8 cellular contexts compared by ENCODE assay signal in the genomic region with DNA sequence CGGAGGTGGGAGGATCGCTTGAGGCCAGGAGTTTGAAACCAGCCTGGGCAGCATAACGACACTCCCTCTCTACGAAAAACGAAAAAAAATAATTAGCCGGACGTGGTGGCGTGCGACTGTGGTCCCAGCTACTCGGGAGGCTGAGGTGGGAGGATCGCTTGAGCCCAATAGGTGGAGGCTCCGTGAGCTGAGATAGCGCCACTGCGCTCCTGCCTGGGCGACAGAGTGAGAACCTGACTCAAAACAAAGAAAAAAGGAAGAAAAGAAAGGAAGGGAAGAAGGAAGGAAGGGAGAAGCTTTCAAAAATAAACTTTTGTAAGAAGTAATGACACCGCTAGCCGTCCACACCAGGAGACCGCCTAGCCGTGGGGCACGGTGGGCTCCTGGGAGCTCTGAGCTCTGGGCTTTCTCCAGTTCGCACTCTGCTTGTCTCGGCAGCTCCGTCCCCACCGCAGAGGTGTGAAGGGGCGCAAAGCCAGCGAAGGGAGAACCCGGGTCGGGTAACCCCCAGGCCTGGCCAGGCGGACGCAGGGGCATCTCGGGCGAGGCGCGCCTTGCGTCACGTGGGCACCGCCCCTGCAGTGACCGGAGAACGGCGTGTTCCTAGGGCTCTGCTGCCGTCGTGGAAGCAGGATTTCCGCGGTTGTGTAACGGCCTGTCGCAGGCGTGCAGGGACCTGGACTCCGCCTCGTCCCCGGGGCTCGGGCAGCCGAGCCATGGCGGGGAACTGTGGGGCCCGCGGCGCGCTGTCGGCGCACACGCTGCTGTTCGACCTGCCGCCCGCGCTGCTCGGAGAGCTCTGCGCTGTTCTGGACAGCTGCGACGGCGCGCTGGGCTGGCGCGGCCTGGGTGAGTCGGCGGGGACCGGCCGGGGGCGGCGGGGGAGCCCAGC. TPM values are rescaled to one million over a fixed set of nuclear protein-coding genes. Genes with fewer than 3 reads are reported as not detected.
DNase-seq lines count a peak whose midpoint lies in the region; TF ChIP-seq lines count a peak whose summit lies in the region.

A gene with protein sequence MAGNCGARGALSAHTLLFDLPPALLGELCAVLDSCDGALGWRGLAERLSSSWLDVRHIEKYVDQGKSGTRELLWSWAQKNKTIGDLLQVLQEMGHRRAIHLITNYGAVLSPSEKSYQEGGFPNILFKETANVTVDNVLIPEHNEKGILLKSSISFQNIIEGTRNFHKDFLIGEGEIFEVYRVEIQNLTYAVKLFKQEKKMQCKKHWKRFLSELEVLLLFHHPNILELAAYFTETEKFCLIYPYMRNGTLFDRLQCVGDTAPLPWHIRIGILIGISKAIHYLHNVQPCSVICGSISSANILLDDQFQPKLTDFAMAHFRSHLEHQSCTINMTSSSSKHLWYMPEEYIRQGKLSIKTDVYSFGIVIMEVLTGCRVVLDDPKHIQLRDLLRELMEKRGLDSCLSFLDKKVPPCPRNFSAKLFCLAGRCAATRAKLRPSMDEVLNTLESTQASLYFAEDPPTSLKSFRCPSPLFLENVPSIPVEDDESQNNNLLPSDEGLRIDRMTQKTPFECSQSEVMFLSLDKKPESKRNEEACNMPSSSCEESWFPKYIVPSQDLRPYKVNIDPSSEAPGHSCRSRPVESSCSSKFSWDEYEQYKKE (plus strand): TSS at position 631 of the 892 bp plus-strand sequence. CDS start 86 bp downstream, at position 717.

- H3K27ac ChIP-seq in H9 (ENCODE audit: insufficient read length, low read depth, low read length) (no peak within 1 kb of the TSS), osteoblast (ENCODE audit: low read depth, low read length) (no peak within 1 kb of the TSS)

- H3K79me2 ChIP-seq in H9 (ENCODE audit: insufficient read depth, low read length) (no peaks in the 10 kb centered on the region), osteoblast (ENCODE audit: insufficient read depth, low read length) (no peaks in the 10 kb centered on the region)

- no CpG with 5 or more reads among the region's 78 CpGs for WGBS in H9 (ENCODE audit: extremely low coverage, insufficient read length, low lambda C conversion rate)

- H4K91ac ChIP-seq in H9 (ENCODE audit: insufficient read length, low read depth, low read length): no peak within 1 kb of the TSS

- H3K56ac ChIP-seq in H9 (ENCODE audit: insufficient read length, low read depth, low read length): no peak within 1 kb of the TSS

- no peaks in the 10 kb centered on the region for H4K20me1 ChIP-seq in H9 (ENCODE audit: control insufficient read depth, insufficient read depth, insufficient read length)
- H4K20me1 ChIP-seq in osteoblast (ENCODE audit: insufficient read depth, low read length): no peaks in the 10 kb centered on the region

- H4K8ac ChIP-seq in H9 (replicated peaks; ENCODE audit: insufficient read length, low read depth, low read length): no peak within 1 kb of the TSS

- no peaks in the 10 kb centered on the region for H3K79me1 ChIP-seq in H9 (ENCODE audit: insufficient read depth, low read depth, low read length, poor library complexity, severe bottlenecking)

- H3K36me3 ChIP-seq in osteoblast (ENCODE audit: insufficient read depth, low read length): no peaks in the 10 kb centered on the region

- no peak within 1 kb of the TSS for H3K27ac Mint-ChIP-seq in H9

- no peak within 1 kb of the TSS for H3K4ac ChIP-seq in H9 (ENCODE audit: low read depth, low read length)

- no peak within 1 kb of the TSS for H3K23ac ChIP-seq in H9 (ENCODE audit: insufficient read length, low read depth, low read length)

- no peaks in the 10 kb centered on the region for H3K4me1 Mint-ChIP-seq in H9

- no peak within 1 kb of the TSS for H2BK120ac ChIP-seq in H9 (ENCODE audit: low read depth, low read length, poor library complexity, severe bottlenecking)

- H4K5ac ChIP-seq in H9 (ENCODE audit: insufficient read length, low read depth, low read length): no peak within 1 kb of the TSS

- H3T11ph ChIP-seq in H9 (ENCODE audit: low read length): no peak within 1 kb of the TSS

- H2BK5ac ChIP-seq in H9 (ENCODE audit: insufficient read length, low read length): no peak within 1 kb of the TSS

- H2BK12ac ChIP-seq in H9 (ENCODE audit: insufficient read length, low read depth, low read length): no peak within 1 kb of the TSS

- H3K4me2 ChIP-seq in H9 (ENCODE audit: insufficient read depth, insufficient read length, low read length) (peak within 1 kb of the TSS; percentile 85), osteoblast (ENCODE audit: insufficient read depth, low read length) (peak within 1 kb of the TSS; percentile 81)

- H3K4me3 Mint-ChIP-seq in H9: peak within 1 kb of the TSS; percentile 54 to 75

- peak within 1 kb of the TSS; percentile 69 for H3K4me3 ChIP-seq in osteoblast (ENCODE audit: insufficient read depth, low read length)

- H3K4me1 ChIP-seq in H9 (ENCODE audit: insufficient read depth, low read length) (no peaks in the 10 kb centered on the region), osteoblast (ENCODE audit: insufficient read depth, low read length) (no peaks in the 10 kb centered on the region)

- peak within 1 kb of the TSS; percentile 77 for H3K14ac ChIP-seq in H9 (ENCODE audit: insufficient read depth, low read length)

- H3K27me3 ChIP-seq in H9 (ENCODE audit: insufficient read depth, low read length): peaks cover 15% of the 10 kb centered on the region; the same call in 1 of the 2 replicates
- no peaks in the 10 kb centered on the region for H3K27me3 ChIP-seq in osteoblast (ENCODE audit: insufficient read depth, low read length)

- peaks cover 0 to 4% of the 10 kb centered on the region in 2 experiments; a peak in 3 of 5 replicates for H3K9me3 Mint-ChIP-seq in H9

- H2AK5ac ChIP-seq in H9 (ENCODE audit: insufficient read length, low read length): no peak within 1 kb of the TSS

- H3K18ac ChIP-seq in H9 (ENCODE audit: insufficient read length, low read depth, low read length): peak within 1 kb of the TSS; percentile 67

- DNase-seq in DMS79 treated with DMSO at 0.1 percent for 48 hours (lab: John Stamatoyannopoulos, UW): peak; percentile 5
- DNase-seq in DMS79 (lab: John Stamatoyannopoulos, UW): no peak
- DNase-seq in H9: peak; percentile 69
- peak; percentile 43 for DNase-seq in NCI-H2029 (lab: John Stamatoyannopoulos, UW)
- peak; percentile 26 for DNase-seq in activated gamma-delta T cell (lab: John Stamatoyannopoulos, UW)
- peak; percentile 24 for DNase-seq in globus pallidus (ENCODE audit: low spot score)
- DNase-seq in osteoblast (ENCODE audit: insufficient read length, low spot score, missing footprints): peak; percentile 91
- no peak for DNase-seq in NCI-H446 (lab: John Stamatoyannopoulos, UW)

- peaks cover 0 to 5% (median 0%) of the 10 kb centered on the region in 3 experiments; a peak in 1 of 7 replicates for H3K36me3 Mint-ChIP-seq in H9 (ENCODE audit: insufficient read depth in 1 of 3, low read depth in 3 of 3)

- H2AFZ ChIP-seq in H9 (ENCODE audit: low read length) (no peak within 1 kb of the TSS), osteoblast (ENCODE audit: low read length) (peak within 1 kb of the TSS; percentile 93)

- no peaks in the 10 kb centered on the region for H3K9me3 ChIP-seq in H9 (ENCODE audit: control insufficient read depth, low read depth, low read length)
- H3K9me3 ChIP-seq in osteoblast (ENCODE audit: low read depth, low read length): no peaks in the 10 kb centered on the region

- peaks cover 8% of the 10 kb centered on the region for H3K23me2 ChIP-seq in H9 (ENCODE audit: insufficient read length, low read depth, low read length, poor library complexity, severe bottlenecking)

- TF ChIP-seq CTCF in H9 (conservative IDR thresholded peaks at IDR 0.05) (no peak), osteoblast (IDR thresholded peaks at IDR 0.05; ENCODE audit: extremely low read depth, low read depth, low read length) (no peak)

- peaks cover 66% of the 10 kb centered on the region for H3K27me3 Mint-ChIP-seq in H9 (ENCODE audit: low read depth)

- H3K9ac ChIP-seq in H9 (ENCODE audit: extremely low read depth, insufficient read length, low read length): peak within 1 kb of the TSS; percentile 5

- H2BK20ac ChIP-seq in H9 (ENCODE audit: low read depth, low read length, poor library complexity, severe bottlenecking): no peak within 1 kb of the TSS

- no peak within 1 kb of the TSS for H2BK15ac ChIP-seq in H9 (ENCODE audit: low read depth, low read length)

RNA-seq across cellular contexts. Expression of the gene that starts here (rescaled TPM):
- total RNA-seq in H9 (2021): 0.29 and 0.44 TPM in 2 replicates
- total RNA-seq in osteoblast: 3.6 and 4.4 TPM in 2 replicates

Comparison
In these comparisons a context has a peak if more than half of its experiments do, and no peak if none do; other contexts are left out.
1. DNase-seq: peak in DMS79 treated with DMSO at 0.1 percent for 48 hours (single experiment), NCI-H2029 (single experiment), activated gamma-delta T cell (single experiment), globus pallidus (single experiment) and osteoblast (single experiment); none in DMS79 (single experiment) and NCI-H446 (0 of 2).
2. Peak in DNase-seq, H3K9ac ChIP-seq and H3K4me2 ChIP-seq in H9; RNA of the gene not detected or under 1 TPM.